Comparison of ENCODE assay signal across 8 cellular contexts in genomic region chr13:30463820-30464495, GRCh38. TPM values are rescaled to one million over a fixed set of nuclear protein-coding genes. Genes with fewer than 3 reads are reported as not detected.
DNase-seq lines count a peak whose midpoint lies in the region; ATAC-seq and TF ChIP-seq lines count a peak whose summit lies in the region.

No MANE protein-coding gene starts in this region.

- peak overlapping the region; percentile 99 for H3K27ac Mint-ChIP-seq in activated CD4-positive, alpha-beta T cell treated with anti-CD3 and anti-CD28 coated beads, Interleukin-2, amount 10 ng/mL, durations not matched to agents 7 days and 5 days

- H3K9me3 Mint-ChIP-seq in activated CD4-positive, alpha-beta T cell treated with anti-CD3 and anti-CD28 coated beads, Interleukin-2, amount 10 ng/mL, durations not matched to agents 7 days and 5 days: no peaks in the 10 kb centered on the region

- ATAC-seq in GM21576 (IDR thresholded peaks at IDR 0.05; ENCODE audit: unreplicated experiment) (peak; percentile 34), lower lobe of right lung (peak; percentile 16 to 46)

- peaks cover 41% of the 10 kb centered on the region for H3K36me3 Mint-ChIP-seq in activated CD4-positive, alpha-beta T cell treated with anti-CD3 and anti-CD28 coated beads, Interleukin-2, amount 10 ng/mL, durations not matched to agents 7 days and 5 days (ENCODE audit: low read depth)

- H3K27ac ChIP-seq in lower lobe of right lung: peak overlapping the region; percentile 95

- intact Hi-C loops in lower lobe of right lung (cut with DNase I): no loop called here

- peak overlapping the region; percentile 87 for H3K4me3 Mint-ChIP-seq in activated CD4-positive, alpha-beta T cell treated with anti-CD3 and anti-CD28 coated beads, Interleukin-2, amount 10 ng/mL, durations not matched to agents 7 days and 5 days

- DNase-seq in EH (ENCODE audit: low read depth) (peak; percentile 75), LoVo (ENCODE audit: low spot score) (peak; percentile 47), dedifferentiated amniotic fluid mesenchymal stem cell (ENCODE audit: extremely low spot score) (peak; percentile 25), lower lobe of right lung (peak; percentile 71), NCI-H187 (lab: John Stamatoyannopoulos, UW) (no peak)
- DNase-seq in activated CD4-positive, alpha-beta T cell treated with anti-CD3 and anti-CD28 coated beads, Interleukin-2, amount 10 ng/mL, durations not matched to agents 7 days and 5 days: peak; percentile 83
- DNase-seq in stimulated activated CD4-positive, alpha-beta T cell treated with anti-CD3 and anti-CD28 coated beads, Interleukin-4, amount 100 ng/mL, for 48 hours (ENCODE audit: low read depth in 2 of 2): peak; percentile 55 to 63

- H3K27me3 Mint-ChIP-seq in activated CD4-positive, alpha-beta T cell treated with anti-CD3 and anti-CD28 coated beads, Interleukin-2, amount 10 ng/mL, durations not matched to agents 7 days and 5 days: no peaks in the 10 kb centered on the region

- H3K4me1 ChIP-seq in lower lobe of right lung: peaks cover 34% of the 10 kb centered on the region

- TF ChIP-seq CTCF in lower lobe of right lung (IDR thresholded peaks at IDR 0.05): no peak

- no peaks in the 10 kb centered on the region for H3K27me3 ChIP-seq in lower lobe of right lung (ENCODE audit: low read depth)

- H3K36me3 ChIP-seq in lower lobe of right lung: peaks cover 23% of the 10 kb centered on the region

- peaks cover 39% of the 10 kb centered on the region for H3K4me1 Mint-ChIP-seq in activated CD4-positive, alpha-beta T cell treated with anti-CD3 and anti-CD28 coated beads, Interleukin-2, amount 10 ng/mL, durations not matched to agents 7 days and 5 days

- POLR2A ChIA-PET in activated CD4-positive, alpha-beta T cell treated with anti-CD3 and anti-CD28 coated beads, Interleukin-2, amount 10 ng/mL, durations not matched to agents 7 days and 5 days (lab: Charles Lee): interaction anchor here (0.5 to 1.9 kb wide), 4 partner anchors 16 to 498 kb away, joined by 3 to 10 read pairs (median 9); no protein-coding TSS in a partner anchor

- H3K9me3 ChIP-seq in lower lobe of right lung: no peaks in the 10 kb centered on the region

- H3K4me3 ChIP-seq in lower lobe of right lung: peak overlapping the region; percentile 68

- CTCF ChIA-PET in activated CD4-positive, alpha-beta T cell treated with anti-CD3 and anti-CD28 coated beads, Interleukin-2, amount 10 ng/mL, durations not matched to agents 7 days and 5 days (lab: Charles Lee): interaction anchor here (0.6 kb wide), 3 partner anchors 45 to 301 kb away, joined by 4 read pairs; no protein-coding TSS in a partner anchor

RNA-seq across cellular contexts. Expression of gene HMGB1, which starts 1.8 kb away (rescaled TPM):
- 100 to 1,000 TPM; 709 to 827 TPM for total RNA-seq in activated CD4-positive, alpha-beta T cell treated with anti-CD3 and anti-CD28 coated beads, Interleukin-2, amount 10 ng/mL, durations not matched to agents 7 days and 5 days
- total RNA-seq in lower lobe of right lung: 221 TPM

RNA-seq across cellular contexts. Expression of gene UBE2L5, which starts 41.7 kb away (rescaled TPM):
- total RNA-seq in activated CD4-positive, alpha-beta T cell treated with anti-CD3 and anti-CD28 coated beads, Interleukin-2, amount 10 ng/mL, durations not matched to agents 7 days and 5 days: under 1 TPM in 1 of 2 experiments, not detected in 1; 0.17 TPM
- total RNA-seq in lower lobe of right lung: not detected

Comparison
In these comparisons a context has a peak if more than half of its experiments do, and no peak if none do; other contexts are left out.
1. DNase-seq: peak in EH (single experiment), LoVo (single experiment), activated CD4-positive, alpha-beta T cell treated with anti-CD3 and anti-CD28 coated beads, Interleukin-2, amount 10 ng/mL, durations not matched to agents 7 days and 5 days (single experiment), dedifferentiated amniotic fluid mesenchymal stem cell (single experiment), lower lobe of right lung (single experiment) and stimulated activated CD4-positive, alpha-beta T cell treated with anti-CD3 and anti-CD28 coated beads, Interleukin-4, amount 100 ng/mL, for 48 hours (2 of 2); none in NCI-H187 (0 of 2).